Comparison of ENCODE assay signal across 8 cellular contexts in the genomic region with DNA sequence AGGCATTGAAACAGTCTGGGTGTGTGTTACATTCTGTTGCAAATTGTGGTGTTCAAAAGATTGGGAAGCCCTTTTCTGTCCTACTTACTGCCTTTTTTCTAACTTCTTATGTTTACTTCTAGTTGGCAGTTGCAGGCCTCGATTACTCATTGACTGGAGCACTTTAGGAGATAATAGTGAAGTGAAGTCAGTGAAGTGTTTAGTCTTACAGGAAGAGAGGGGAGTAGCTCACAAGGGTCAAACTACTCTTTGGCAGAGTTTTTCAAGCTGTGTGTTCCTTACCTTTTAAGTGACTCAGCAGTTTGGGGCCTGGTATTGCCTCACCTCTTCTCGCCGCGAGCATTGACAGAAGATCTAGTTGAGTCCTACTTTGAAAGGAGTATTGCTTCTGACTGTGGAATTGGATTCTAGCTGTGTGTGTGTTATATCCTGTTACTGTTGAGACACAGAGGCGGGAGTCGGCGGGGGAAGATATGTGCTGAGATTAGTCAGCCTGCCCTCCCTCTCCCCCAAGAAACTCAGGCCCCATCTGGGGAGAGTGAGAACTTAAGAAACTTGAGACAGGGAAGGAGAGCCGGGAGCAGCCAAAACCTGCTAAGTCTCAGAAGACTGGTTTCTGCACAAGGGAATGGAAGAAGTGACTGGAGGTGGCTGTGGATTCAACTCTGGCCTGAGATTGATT. TPM values are rescaled to one million over a fixed set of nuclear protein-coding genes. Genes with fewer than 3 reads are reported as not detected.
DNase-seq lines count a peak whose midpoint lies in the region; ATAC-seq and TF ChIP-seq lines count a peak whose summit lies in the region.

No MANE protein-coding gene starts in this region.

- TF ChIP-seq CTCF in WI38 (IDR thresholded peaks at IDR 0.05; ENCODE audit: low read depth, low read length) (no peak), type B pancreatic cell (conservative IDR thresholded peaks at IDR 0.05) (no peak)

- no peaks in the 10 kb centered on the region for H3K9me3 Mint-ChIP-seq in IgD-negative memory B cell
- no peaks in the 10 kb centered on the region for H3K9me3 Mint-ChIP-seq in naive thymus-derived CD4-positive, alpha-beta T cell
- no peaks in the 10 kb centered on the region for H3K9me3 Mint-ChIP-seq in type B pancreatic cell

- POLR2A ChIA-PET in naive thymus-derived CD4-positive, alpha-beta T cell (lab: Charles Lee), result no interaction called here

- no peak overlapping the region for H3K27ac ChIP-seq in naive thymus-derived CD4-positive, alpha-beta T cell (ENCODE audit: low read depth, low read length)

- DNase-seq in CMK (ENCODE audit: low read depth) (peak; percentile 24), erythroblast (lab: John Stamatoyannopoulos, UW) (peak; percentile 20 to 47), type B pancreatic cell (ENCODE audit: extremely low spot score, unreplicated experiment) (no peak)
- peak in 3 of 9 donors; percentile 10 to 45 (median 20) for DNase-seq in naive thymus-derived CD4-positive, alpha-beta T cell

- H3K27me3 Mint-ChIP-seq in IgD-negative memory B cell (no peaks in the 10 kb centered on the region), type B pancreatic cell (no peaks in the 10 kb centered on the region)
- no peaks in the 10 kb centered on the region for H3K27me3 Mint-ChIP-seq in naive thymus-derived CD4-positive, alpha-beta T cell

- ATAC-seq in GM21390 (IDR thresholded peaks at IDR 0.05; ENCODE audit: unreplicated experiment) (peak; percentile 67), GM19397 (IDR thresholded peaks at IDR 0.05; ENCODE audit: unreplicated experiment) (no peak)
- ATAC-seq in naive thymus-derived CD4-positive, alpha-beta T cell, result peak; percentile 54

- H3K4me1 Mint-ChIP-seq in IgD-negative memory B cell, result peaks cover 21 to 33% (median 23%) of the 10 kb centered on the region in 3 donors
- peaks cover 17 to 38% (median 28%) of the 10 kb centered on the region in 7 donors for H3K4me1 Mint-ChIP-seq in naive thymus-derived CD4-positive, alpha-beta T cell
- peaks cover 55% of the 10 kb centered on the region for H3K4me1 Mint-ChIP-seq in type B pancreatic cell (ENCODE audit: unreplicated experiment)

- H3K4me3 ChIP-seq in WI38 (ENCODE audit: low read depth, low read length), result peak overlapping the region; percentile 41
- H3K4me3 ChIP-seq in naive thymus-derived CD4-positive, alpha-beta T cell (ENCODE audit: low read length), result no peak overlapping the region

- peak overlapping the region in 2 of 4 donors; percentile 38 to 59 for H3K4me3 Mint-ChIP-seq in IgD-negative memory B cell
- peak overlapping the region; percentile 34 to 81 (median 66) for H3K4me3 Mint-ChIP-seq in naive thymus-derived CD4-positive, alpha-beta T cell
- peak overlapping the region; percentile 79 for H3K4me3 Mint-ChIP-seq in type B pancreatic cell

- no peak for TF ChIP-seq POLR2A in erythroblast (IDR thresholded peaks at IDR 0.05; ENCODE audit: low read length)

- no peaks in the 10 kb centered on the region for H3K9me3 ChIP-seq in naive thymus-derived CD4-positive, alpha-beta T cell (ENCODE audit: control insufficient read depth in 2 of 3, low read length in 3 of 3)

- peaks cover 0 to under 1% (median 0%) of the 10 kb centered on the region in 3 experiments for H3K36me3 ChIP-seq in naive thymus-derived CD4-positive, alpha-beta T cell (ENCODE audit: control insufficient read depth in 2 of 3, insufficient read depth in 3 of 3, low read length in 3 of 3)

- H3K27me3 ChIP-seq in naive thymus-derived CD4-positive, alpha-beta T cell (ENCODE audit: control insufficient read depth in 2 of 2, insufficient read depth in 2 of 2, low read length in 2 of 2), result no peaks in the 10 kb centered on the region

- CTCF ChIA-PET in naive thymus-derived CD4-positive, alpha-beta T cell (lab: Charles Lee), result no interaction called here

- H3K27ac Mint-ChIP-seq in IgD-negative memory B cell (peak overlapping the region in 2 of 3 donors; percentile 41 to 72), type B pancreatic cell (peak overlapping the region; percentile 94)
- H3K27ac Mint-ChIP-seq in naive thymus-derived CD4-positive, alpha-beta T cell, result peak overlapping the region; percentile 9 to 87 (median 58)

- intact Hi-C loops in naive thymus-derived CD4-positive, alpha-beta T cell (cut with micrococcal nuclease), result no loop called here

- H3K4me1 ChIP-seq in naive thymus-derived CD4-positive, alpha-beta T cell (ENCODE audit: control insufficient read depth in 2 of 2, insufficient read depth in 2 of 2, low read length in 2 of 2), result peaks cover 5 to 20% of the 10 kb centered on the region in 2 donors

- H3K36me3 Mint-ChIP-seq in IgD-negative memory B cell (no peaks in the 10 kb centered on the region), type B pancreatic cell (peaks cover 8% of the 10 kb centered on the region)
- H3K36me3 Mint-ChIP-seq in naive thymus-derived CD4-positive, alpha-beta T cell, result peaks cover 0 to 5% (median 0%) of the 10 kb centered on the region in 5 donors

RNA-seq across cellular contexts. Expression of gene AHCYL1, which starts 19.3 kb away (rescaled TPM):
- 42.5 TPM for polyA plus RNA-seq in IgD-negative memory B cell
- total RNA-seq in naive thymus-derived CD4-positive, alpha-beta T cell, result 10 to 100 TPM; 16.6 to 60.1 (median 37.1) TPM
- polyA plus RNA-seq in naive thymus-derived CD4-positive, alpha-beta T cell, result 10 to 100 TPM; 41.3 to 47.6 TPM
- 87.1 and 88.1 TPM in 2 replicates for total RNA-seq in type B pancreatic cell (ENCODE audit: low replicate concordance)

RNA-seq across cellular contexts. Expression of gene STRIP1, which starts 30.5 kb away (rescaled TPM):
- 22.5 TPM for polyA plus RNA-seq in IgD-negative memory B cell
- 10 to 100 TPM; 42.4 to 83.9 (median 70.7) TPM for total RNA-seq in naive thymus-derived CD4-positive, alpha-beta T cell
- 10 to 100 TPM; 21.4 to 35.2 TPM for polyA plus RNA-seq in naive thymus-derived CD4-positive, alpha-beta T cell
- 46.7 and 69.2 TPM in 2 replicates for total RNA-seq in type B pancreatic cell (ENCODE audit: low replicate concordance)
